Comparison of ENCODE assay signal across 1 cellular context in the genomic region with DNA sequence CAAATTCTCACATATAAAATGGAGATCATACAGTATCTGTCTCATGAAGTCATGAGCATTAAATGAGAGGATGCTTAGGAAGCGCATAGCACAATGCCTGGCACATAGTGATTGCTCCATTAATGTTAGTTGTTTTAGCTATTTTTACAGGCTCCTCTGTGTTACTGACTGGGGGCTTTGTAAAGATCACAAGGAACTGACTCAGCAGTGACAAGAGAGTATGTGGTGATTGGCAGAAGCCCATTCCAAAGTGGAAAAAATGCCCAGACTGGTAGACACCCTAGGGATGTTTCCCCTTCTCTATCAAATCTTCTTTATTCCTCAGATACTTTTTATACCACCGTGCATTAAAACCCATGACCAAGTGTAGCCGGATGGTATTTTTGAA.
TF ChIP-seq lines count a peak whose summit lies in the region.

No MANE protein-coding gene starts in this region.

TF ChIP-seq in IMR-90, 13 proteins besides CTCF, POLR2A, EP300 and RAD21:
- no peak for TF ChIP-seq SMC3 (IDR thresholded peaks at IDR 0.05; ENCODE audit: low read depth, low read length)
TF ChIP-seq in IMR-90: peak in this region for 0.
